ENCODE assay signal across 1 cellular context in the genomic region with DNA sequence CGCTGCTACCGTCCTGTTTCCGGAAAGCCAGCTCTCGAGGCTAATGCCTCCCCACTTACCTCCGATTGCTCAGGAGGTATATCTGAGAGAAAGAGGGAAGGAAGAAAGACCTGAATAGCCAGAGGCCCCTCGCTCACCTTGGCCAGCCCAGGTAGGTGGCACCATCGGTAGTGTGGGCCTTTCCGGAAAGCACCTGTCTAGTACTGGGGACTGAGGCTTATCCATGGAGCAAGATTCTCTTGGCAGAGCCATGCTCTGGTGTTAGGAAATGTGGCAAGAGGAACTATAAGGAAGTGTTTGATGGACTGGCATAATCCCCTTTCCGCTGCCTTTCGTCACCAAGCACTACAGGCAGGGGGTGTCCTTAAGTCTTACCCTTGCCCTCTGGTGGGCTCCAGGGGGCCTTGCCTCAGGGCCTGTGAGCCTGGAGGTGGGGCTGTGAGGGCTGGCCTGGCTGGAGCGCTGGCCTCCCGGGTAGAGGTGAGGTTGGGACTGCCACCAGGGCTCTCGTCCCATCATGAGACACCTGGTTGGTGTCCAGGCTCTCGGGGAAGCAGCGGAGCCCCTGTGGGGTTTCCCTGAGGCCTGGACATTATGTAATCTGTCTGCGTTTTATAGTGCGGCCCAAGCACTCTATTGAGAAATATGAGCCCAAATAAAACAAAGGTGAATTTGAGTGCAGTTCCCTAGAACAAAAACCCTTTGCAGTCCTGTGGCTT.
TF ChIP-seq lines count a peak whose summit lies in the region.

No MANE protein-coding gene starts in this region.

TF ChIP-seq in HepG2, 621 proteins besides CTCF, POLR2A, EP300 and RAD21 (continued from another document and continues in another):
- TF ChIP-seq SALL2 (CRISPR knock-in tag; IDR thresholded peaks at IDR 0.05) (0 out of 2 replicates have a peak, but pooled peaks have one; percentile 15), ZC3H13 (CRISPR knock-in tag; IDR thresholded peaks at IDR 0.05) (0 out of 2 replicates have a peak, but pooled peaks have one; percentile 31), ZNF333 (CRISPR knock-in tag; IDR thresholded peaks at IDR 0.05; ENCODE audit: borderline replicate concordance) (0 out of 2 replicates have a peak, but pooled peaks have one; percentile 44), SAP130 (CRISPR knock-in tag; IDR thresholded peaks at IDR 0.05; ENCODE audit: low read depth) (peak; percentile 59), BRD4 (CRISPR knock-in tag; IDR thresholded peaks at IDR 0.05) (0 out of 2 replicates have a peak, but pooled peaks have one; percentile 31), ZNF616 (CRISPR knock-in tag; IDR thresholded peaks at IDR 0.05; ENCODE audit: low read depth) (no peak), SRSF9 (IDR thresholded peaks at IDR 0.05; ENCODE audit: borderline replicate concordance, insufficient read depth, low read depth, low read length, poor library complexity, severe bottlenecking) (no peak), ZNF652 (CRISPR knock-in tag; IDR thresholded peaks at IDR 0.05; ENCODE audit: borderline replicate concordance, low read depth) (no peak), ZBTB7A (CRISPR knock-in tag; IDR thresholded peaks at IDR 0.05) (peak; percentile 95; the same call in 1 of the 2 replicates), HNRNPL (IDR thresholded peaks at IDR 0.05; ENCODE audit: low read depth, low read length) (peak; percentile 75; the same call in 1 of the 2 replicates), ZNF615 (CRISPR knock-in tag; IDR thresholded peaks at IDR 0.05; ENCODE audit: borderline replicate concordance) (no peak), RFX5 (IDR thresholded peaks at IDR 0.05; ENCODE audit: low read depth, low read length) (no peak), ZNF24 (IDR thresholded peaks at IDR 0.05) (no peak), GFI1 (CRISPR knock-in tag; IDR thresholded peaks at IDR 0.05; ENCODE audit: borderline replicate concordance) (0 out of 2 replicates have a peak, but pooled peaks have one; percentile 8), MTA1 (CRISPR knock-in tag; IDR thresholded peaks at IDR 0.05; ENCODE audit: borderline replicate concordance) (peak; percentile 46; the same call in 1 of the 2 replicates), ZNF225 (CRISPR knock-in tag; IDR thresholded peaks at IDR 0.05) (0 out of 2 replicates have a peak, but pooled peaks have one; percentile 57), NR1H2 (CRISPR knock-in tag; IDR thresholded peaks at IDR 0.05; ENCODE audit: borderline replicate concordance, low read depth) (no peak), CEBPB (IDR thresholded peaks at IDR 0.05; ENCODE audit: borderline replicate concordance, low read depth, low read length) (peak; percentile 45; the same call in 1 of the 2 replicates), ARNT2 (CRISPR knock-in tag; IDR thresholded peaks at IDR 0.05; ENCODE audit: low read depth) (peak; percentile 14; the same call in 1 of the 2 replicates), RARA (CRISPR knock-in tag; IDR thresholded peaks at IDR 0.05) (peak; percentile 42; the same call in 1 of the 2 replicates), ZNF839 (CRISPR knock-in tag; IDR thresholded peaks at IDR 0.05; ENCODE audit: borderline replicate concordance) (no peak), RXRB (CRISPR knock-in tag; IDR thresholded peaks at IDR 0.05; ENCODE audit: borderline replicate concordance) (0 out of 2 replicates have a peak, but pooled peaks have one; percentile 13), ZNF446 (CRISPR knock-in tag; IDR thresholded peaks at IDR 0.05) (no peak; the same call in 1 of the 2 replicates), SRF (IDR thresholded peaks at IDR 0.05; ENCODE audit: low read depth, low read length) (no peak), PLRG1 (conservative IDR thresholded peaks at IDR 0.05) (no peak), DNMT3B (CRISPR knock-in tag; conservative IDR thresholded peaks at IDR 0.05) (no peak), ONECUT2 (CRISPR knock-in tag; IDR thresholded peaks at IDR 0.05) (0 out of 2 replicates have a peak, but pooled peaks have one; percentile 7), ZFX (CRISPR knock-in tag; IDR thresholded peaks at IDR 0.05; ENCODE audit: low read depth) (peak; percentile 77), TGIF2 (CRISPR knock-in tag; IDR thresholded peaks at IDR 0.05) (peak; percentile 26; the same call in 1 of the 2 replicates), CHD4 (IDR thresholded peaks at IDR 0.05; ENCODE audit: borderline replicate concordance, low read length) (no peak), ZNF724P (CRISPR knock-in tag; IDR thresholded peaks at IDR 0.05; ENCODE audit: borderline replicate concordance) (0 out of 2 replicates have a peak, but pooled peaks have one; percentile 23), ZNF232 (CRISPR knock-in tag; IDR thresholded peaks at IDR 0.05; ENCODE audit: borderline replicate concordance) (0 out of 2 replicates have a peak, but pooled peaks have one; percentile 47), KDM4B (CRISPR knock-in tag; IDR thresholded peaks at IDR 0.05) (no peak; the same call in 1 of the 2 replicates), ZMYM4 (CRISPR knock-in tag; IDR thresholded peaks at IDR 0.05) (0 out of 2 replicates have a peak, but pooled peaks have one; percentile 13)
- TF ChIP-seq, protein P1, sequence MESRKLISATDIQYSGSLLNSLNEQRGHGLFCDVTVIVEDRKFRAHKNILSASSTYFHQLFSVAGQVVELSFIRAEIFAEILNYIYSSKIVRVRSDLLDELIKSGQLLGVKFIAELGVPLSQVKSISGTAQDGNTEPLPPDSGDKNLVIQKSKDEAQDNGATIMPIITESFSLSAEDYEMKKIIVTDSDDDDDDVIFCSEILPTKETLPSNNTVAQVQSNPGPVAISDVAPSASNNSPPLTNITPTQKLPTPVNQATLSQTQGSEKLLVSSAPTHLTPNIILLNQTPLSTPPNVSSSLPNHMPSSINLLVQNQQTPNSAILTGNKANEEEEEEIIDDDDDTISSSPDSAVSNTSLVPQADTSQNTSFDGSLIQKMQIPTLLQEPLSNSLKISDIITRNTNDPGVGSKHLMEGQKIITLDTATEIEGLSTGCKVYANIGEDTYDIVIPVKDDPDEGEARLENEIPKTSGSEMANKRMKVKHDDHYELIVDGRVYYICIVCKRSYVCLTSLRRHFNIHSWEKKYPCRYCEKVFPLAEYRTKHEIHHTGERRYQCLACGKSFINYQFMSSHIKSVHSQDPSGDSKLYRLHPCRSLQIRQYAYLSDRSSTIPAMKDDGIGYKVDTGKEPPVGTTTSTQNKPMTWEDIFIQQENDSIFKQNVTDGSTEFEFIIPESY (CRISPR knock-in tag; IDR thresholded peaks at IDR 0.05) = no peak
- TF ChIP-seq, protein P2, sequence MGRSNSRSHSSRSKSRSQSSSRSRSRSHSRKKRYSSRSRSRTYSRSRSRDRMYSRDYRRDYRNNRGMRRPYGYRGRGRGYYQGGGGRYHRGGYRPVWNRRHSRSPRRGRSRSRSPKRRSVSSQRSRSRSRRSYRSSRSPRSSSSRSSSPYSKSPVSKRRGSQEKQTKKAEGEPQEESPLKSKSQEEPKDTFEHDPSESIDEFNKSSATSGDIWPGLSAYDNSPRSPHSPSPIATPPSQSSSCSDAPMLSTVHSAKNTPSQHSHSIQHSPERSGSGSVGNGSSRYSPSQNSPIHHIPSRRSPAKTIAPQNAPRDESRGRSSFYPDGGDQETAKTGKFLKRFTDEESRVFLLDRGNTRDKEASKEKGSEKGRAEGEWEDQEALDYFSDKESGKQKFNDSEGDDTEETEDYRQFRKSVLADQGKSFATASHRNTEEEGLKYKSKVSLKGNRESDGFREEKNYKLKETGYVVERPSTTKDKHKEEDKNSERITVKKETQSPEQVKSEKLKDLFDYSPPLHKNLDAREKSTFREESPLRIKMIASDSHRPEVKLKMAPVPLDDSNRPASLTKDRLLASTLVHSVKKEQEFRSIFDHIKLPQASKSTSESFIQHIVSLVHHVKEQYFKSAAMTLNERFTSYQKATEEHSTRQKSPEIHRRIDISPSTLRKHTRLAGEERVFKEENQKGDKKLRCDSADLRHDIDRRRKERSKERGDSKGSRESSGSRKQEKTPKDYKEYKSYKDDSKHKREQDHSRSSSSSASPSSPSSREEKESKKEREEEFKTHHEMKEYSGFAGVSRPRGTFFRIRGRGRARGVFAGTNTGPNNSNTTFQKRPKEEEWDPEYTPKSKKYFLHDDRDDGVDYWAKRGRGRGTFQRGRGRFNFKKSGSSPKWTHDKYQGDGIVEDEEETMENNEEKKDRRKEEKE (IDR thresholded peaks at IDR 0.05) = no peak
- TF ChIP-seq, protein P3, sequence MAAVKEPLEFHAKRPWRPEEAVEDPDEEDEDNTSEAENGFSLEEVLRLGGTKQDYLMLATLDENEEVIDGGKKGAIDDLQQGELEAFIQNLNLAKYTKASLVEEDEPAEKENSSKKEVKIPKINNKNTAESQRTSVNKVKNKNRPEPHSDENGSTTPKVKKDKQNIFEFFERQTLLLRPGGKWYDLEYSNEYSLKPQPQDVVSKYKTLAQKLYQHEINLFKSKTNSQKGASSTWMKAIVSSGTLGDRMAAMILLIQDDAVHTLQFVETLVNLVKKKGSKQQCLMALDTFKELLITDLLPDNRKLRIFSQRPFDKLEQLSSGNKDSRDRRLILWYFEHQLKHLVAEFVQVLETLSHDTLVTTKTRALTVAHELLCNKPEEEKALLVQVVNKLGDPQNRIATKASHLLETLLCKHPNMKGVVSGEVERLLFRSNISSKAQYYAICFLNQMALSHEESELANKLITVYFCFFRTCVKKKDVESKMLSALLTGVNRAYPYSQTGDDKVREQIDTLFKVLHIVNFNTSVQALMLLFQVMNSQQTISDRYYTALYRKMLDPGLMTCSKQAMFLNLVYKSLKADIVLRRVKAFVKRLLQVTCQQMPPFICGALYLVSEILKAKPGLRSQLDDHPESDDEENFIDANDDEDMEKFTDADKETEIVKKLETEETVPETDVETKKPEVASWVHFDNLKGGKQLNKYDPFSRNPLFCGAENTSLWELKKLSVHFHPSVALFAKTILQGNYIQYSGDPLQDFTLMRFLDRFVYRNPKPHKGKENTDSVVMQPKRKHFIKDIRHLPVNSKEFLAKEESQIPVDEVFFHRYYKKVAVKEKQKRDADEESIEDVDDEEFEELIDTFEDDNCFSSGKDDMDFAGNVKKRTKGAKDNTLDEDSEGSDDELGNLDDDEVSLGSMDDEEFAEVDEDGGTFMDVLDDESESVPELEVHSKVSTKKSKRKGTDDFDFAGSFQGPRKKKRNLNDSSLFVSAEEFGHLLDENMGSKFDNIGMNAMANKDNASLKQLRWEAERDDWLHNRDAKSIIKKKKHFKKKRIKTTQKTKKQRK (IDR thresholded peaks at IDR 0.05; ENCODE audit: low read length) = no peak
- TF ChIP-seq, protein P4, sequence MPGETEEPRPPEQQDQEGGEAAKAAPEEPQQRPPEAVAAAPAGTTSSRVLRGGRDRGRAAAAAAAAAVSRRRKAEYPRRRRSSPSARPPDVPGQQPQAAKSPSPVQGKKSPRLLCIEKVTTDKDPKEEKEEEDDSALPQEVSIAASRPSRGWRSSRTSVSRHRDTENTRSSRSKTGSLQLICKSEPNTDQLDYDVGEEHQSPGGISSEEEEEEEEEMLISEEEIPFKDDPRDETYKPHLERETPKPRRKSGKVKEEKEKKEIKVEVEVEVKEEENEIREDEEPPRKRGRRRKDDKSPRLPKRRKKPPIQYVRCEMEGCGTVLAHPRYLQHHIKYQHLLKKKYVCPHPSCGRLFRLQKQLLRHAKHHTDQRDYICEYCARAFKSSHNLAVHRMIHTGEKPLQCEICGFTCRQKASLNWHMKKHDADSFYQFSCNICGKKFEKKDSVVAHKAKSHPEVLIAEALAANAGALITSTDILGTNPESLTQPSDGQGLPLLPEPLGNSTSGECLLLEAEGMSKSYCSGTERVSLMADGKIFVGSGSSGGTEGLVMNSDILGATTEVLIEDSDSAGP (CRISPR knock-in tag; IDR thresholded peaks at IDR 0.05; ENCODE audit: borderline replicate concordance) = no peak
- TF ChIP-seq, protein P5, sequence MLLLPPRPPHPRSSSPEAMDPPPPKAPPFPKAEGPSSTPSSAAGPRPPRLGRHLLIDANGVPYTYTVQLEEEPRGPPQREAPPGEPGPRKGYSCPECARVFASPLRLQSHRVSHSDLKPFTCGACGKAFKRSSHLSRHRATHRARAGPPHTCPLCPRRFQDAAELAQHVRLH (CRISPR knock-in tag; IDR thresholded peaks at IDR 0.05; ENCODE audit: borderline replicate concordance, low read depth) = no peak
- TF ChIP-seq, protein P6, sequence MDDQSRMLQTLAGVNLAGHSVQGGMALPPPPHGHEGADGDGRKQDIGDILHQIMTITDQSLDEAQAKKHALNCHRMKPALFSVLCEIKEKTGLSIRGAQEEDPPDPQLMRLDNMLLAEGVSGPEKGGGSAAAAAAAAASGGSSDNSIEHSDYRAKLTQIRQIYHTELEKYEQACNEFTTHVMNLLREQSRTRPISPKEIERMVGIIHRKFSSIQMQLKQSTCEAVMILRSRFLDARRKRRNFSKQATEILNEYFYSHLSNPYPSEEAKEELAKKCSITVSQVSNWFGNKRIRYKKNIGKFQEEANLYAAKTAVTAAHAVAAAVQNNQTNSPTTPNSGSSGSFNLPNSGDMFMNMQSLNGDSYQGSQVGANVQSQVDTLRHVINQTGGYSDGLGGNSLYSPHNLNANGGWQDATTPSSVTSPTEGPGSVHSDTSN (CRISPR knock-in tag; IDR thresholded peaks at IDR 0.05; ENCODE audit: borderline replicate concordance) = no peak
- TF ChIP-seq, protein P7, sequence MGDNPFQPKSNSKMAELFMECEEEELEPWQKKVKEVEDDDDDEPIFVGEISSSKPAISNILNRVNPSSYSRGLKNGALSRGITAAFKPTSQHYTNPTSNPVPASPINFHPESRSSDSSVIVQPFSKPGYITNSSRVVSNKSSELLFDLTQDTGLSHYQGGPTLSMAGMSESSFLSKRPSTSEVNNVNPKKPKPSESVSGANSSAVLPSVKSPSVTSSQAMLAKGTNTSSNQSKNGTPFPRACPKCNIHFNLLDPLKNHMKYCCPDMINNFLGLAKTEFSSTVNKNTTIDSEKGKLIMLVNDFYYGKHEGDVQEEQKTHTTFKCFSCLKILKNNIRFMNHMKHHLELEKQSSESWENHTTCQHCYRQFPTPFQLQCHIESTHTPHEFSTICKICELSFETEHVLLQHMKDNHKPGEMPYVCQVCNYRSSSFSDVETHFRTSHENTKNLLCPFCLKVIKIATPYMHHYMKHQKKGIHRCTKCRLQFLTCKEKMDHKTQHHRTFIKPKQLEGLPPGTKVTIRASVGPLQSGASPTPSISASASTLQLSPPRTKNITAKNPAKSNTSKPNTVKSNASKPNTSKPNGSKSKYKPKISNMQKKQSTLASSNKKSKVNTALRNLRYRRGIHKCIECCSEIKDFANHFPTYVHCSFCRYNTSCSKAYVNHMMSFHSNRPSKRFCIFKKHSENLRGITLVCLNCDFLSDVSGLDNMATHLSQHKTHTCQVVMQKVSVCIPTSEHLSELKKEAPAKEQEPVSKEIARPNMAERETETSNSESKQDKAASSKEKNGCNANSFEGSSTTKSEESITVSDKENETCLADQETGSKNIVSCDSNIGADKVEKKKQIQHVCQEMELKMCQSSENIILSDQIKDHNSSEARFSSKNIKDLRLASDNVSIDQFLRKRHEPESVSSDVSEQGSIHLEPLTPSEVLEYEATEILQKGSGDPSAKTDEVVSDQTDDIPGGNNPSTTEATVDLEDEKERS (CRISPR knock-in tag; IDR thresholded peaks at IDR 0.05) = no peak
